In the genomic region with DNA sequence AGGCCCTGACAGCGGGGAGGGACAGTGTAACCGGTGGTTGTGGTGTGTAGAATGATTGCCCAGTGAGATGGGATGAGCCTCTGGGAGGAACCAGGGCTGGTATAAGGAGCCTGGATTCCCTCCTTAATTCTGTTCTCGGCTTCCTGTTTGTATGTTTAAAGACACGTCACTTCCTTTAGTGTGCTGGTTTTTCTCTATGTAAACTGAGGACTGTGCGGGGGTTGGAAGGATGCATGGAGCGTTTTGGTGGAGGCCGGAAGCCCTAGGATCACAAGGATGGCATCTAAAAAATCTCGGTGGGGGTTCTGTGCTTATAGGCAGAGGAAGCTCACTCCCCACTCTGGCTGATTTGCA, we compare ENCODE assay signal across 8 cellular contexts. TPM values are rescaled to one million over a fixed set of nuclear protein-coding genes. Genes with fewer than 3 reads are reported as not detected.
DNase-seq lines count a peak whose midpoint lies in the region; ATAC-seq, FAIRE-seq and TF ChIP-seq lines count a peak whose summit lies in the region.

No MANE protein-coding gene starts in this region.

- TF ChIP-seq CTCF in AG10803 (conservative IDR thresholded peaks at IDR 0.05; ENCODE audit: low read length) (no peak), RWPE2 (IDR thresholded peaks at IDR 0.05; ENCODE audit: poor library complexity, severe bottlenecking) (no peak), H1 (IDR thresholded peaks at IDR 0.05; ENCODE audit: control extremely low read depth in 1 of 3, insufficient read depth in 1 of 3, low read depth in 1 of 3, low read length in 3 of 3) (no peak)

- H4K91ac ChIP-seq in H1 (replicated peaks; ENCODE audit: insufficient read length, low read length): no peak overlapping the region

- no peak for TF ChIP-seq RAD21 in H1 (IDR thresholded peaks at IDR 0.05 in 1 of 2, conservative IDR thresholded peaks at IDR 0.05 in 1 of 2; ENCODE audit: low read depth in 2 of 2, low read length in 2 of 2)

- H3K9me3 ChIP-seq in RWPE2 (ENCODE audit: severe bottlenecking) (no peaks in the 10 kb centered on the region), H1 (ENCODE audit: insufficient read depth in 2 of 2, low read depth in 1 of 2, low read length in 1 of 2) (no peaks in the 10 kb centered on the region)

- H3K23ac ChIP-seq in H1 (ENCODE audit: insufficient read length): no peak overlapping the region

- H3K79me2 ChIP-seq in H1 (ENCODE audit: control insufficient read depth in 1 of 2, insufficient read depth in 2 of 2, low read length in 2 of 2): peaks cover 52 to 60% of the 10 kb centered on the region in 2 experiments

- no peak for FAIRE-seq in H1 (lab: Jason Lieb, UNC)

- H3K4me2 ChIP-seq in H1 (ENCODE audit: insufficient read depth in 1 of 2, low read depth in 2 of 2, low read length in 2 of 2): peak overlapping the region; percentile 94 to 99

- TF ChIP-seq EP300 in H1 (IDR thresholded peaks at IDR 0.05; ENCODE audit: borderline replicate concordance in 1 of 2, low read depth in 2 of 2, low read length in 2 of 2): no peak

- no peak overlapping the region for H2AK5ac ChIP-seq in H1 (ENCODE audit: low read depth, low read length)

- H3K4me1 Mint-ChIP-seq in natural killer cell treated with Interleukin-12 subunit alpha and Interleukin-12 subunit beta and Interleukin-15 and Interleukin-18, amount 100 ng/mL, for 72 hours (ENCODE audit: low read depth in 2 of 2): peaks cover 52 to 57% of the 10 kb centered on the region in 2 donors

- ATAC-seq in GM21619 (IDR thresholded peaks at IDR 0.05; ENCODE audit: unreplicated experiment) (peak; percentile 7), RWPE2 (ENCODE audit: low read depth) (peak; percentile 33), GM18907 (IDR thresholded peaks at IDR 0.05; ENCODE audit: unreplicated experiment) (no peak)
- ATAC-seq in natural killer cell treated with Interleukin-12 subunit alpha and Interleukin-12 subunit beta and Interleukin-15 and Interleukin-18, amount 100 ng/mL, for 72 hours: peak in 1 of 2 donors; percentile 2

- no peak overlapping the region for H4K5ac ChIP-seq in H1 (ENCODE audit: insufficient read length, low read depth, low read length)

- H2AFZ ChIP-seq in H1 (ENCODE audit: low read length): no peak overlapping the region

- 37% methylated on average over 8 of the region's 8 CpGs; no CpG with 5 or more reads in 1 of the 2 experiments for WGBS in H1 (ENCODE audit: extremely low coverage in 1 of 2, insufficient coverage in 1 of 2, insufficient read length in 1 of 2, insufficient replicate concordance in 2 of 2, low coverage in 1 of 2, low lambda C conversion rate in 2 of 2, missing lambda C conversion rate in 1 of 2), 2 experiments

- H2BK15ac ChIP-seq in H1 (ENCODE audit: low read length): no peak overlapping the region

- no peak for TF ChIP-seq POLR2A in H1 (IDR thresholded peaks at IDR 0.05; ENCODE audit: control extremely low read depth in 1 of 2, low read depth in 2 of 2, low read length in 2 of 2)

- peak; percentile 83 for DNase-seq in AG10803 (ENCODE audit: low read depth)
- no peak for DNase-seq in RWPE2 (ENCODE audit: low spot score)
- no peak for DNase-seq in H1 (ENCODE audit: low read depth in 1 of 2, low spot score in 2 of 2)
- DNase-seq in natural killer cell treated with Interleukin-12 subunit alpha and Interleukin-12 subunit beta and Interleukin-15 and Interleukin-18, amount 100 ng/mL, for 72 hours (ENCODE audit: low spot score): no peak
- no peak for DNase-seq in posterior cingulate gyrus
- DNase-seq in SKM-1 (lab: John Stamatoyannopoulos, UW; ENCODE audit: unreplicated experiment): no peak

- no peak overlapping the region for H3K4ac ChIP-seq in H1 (replicated peaks; ENCODE audit: insufficient read length, low read depth, low read length)

- POLR2A ChIA-PET in H1 (lab: Charles Lee; ENCODE audit: partially characterized antibody): interaction anchor here (0.5 to 8.4 kb wide), 5 partner anchors 12 to 681 kb away, joined by 3 to 95 read pairs (median 3); partner anchors contain the start of gene ASB6

- peak overlapping the region; percentile 71; the same call in 1 of the 2 replicates for H3K18ac ChIP-seq in H1 (ENCODE audit: extremely low read depth, low read length)

- H3K14ac ChIP-seq in H1 (ENCODE audit: insufficient read length): no peak overlapping the region

- 0 out of 2 replicates have a peak overlapping the region, but pooled peaks have one; percentile 75 for H2BK12ac ChIP-seq in H1 (ENCODE audit: low read depth, low read length)

- H3K4me3 Mint-ChIP-seq in natural killer cell treated with Interleukin-12 subunit alpha and Interleukin-12 subunit beta and Interleukin-15 and Interleukin-18, amount 100 ng/mL, for 72 hours: peak overlapping the region; percentile 92

- peaks cover 11% of the 10 kb centered on the region for H3K23me2 ChIP-seq in H1 (ENCODE audit: low read depth, low read length)

- H3K4me1 ChIP-seq in RWPE2 (ENCODE audit: insufficient read depth, poor library complexity, severe bottlenecking): peaks cover 18% of the 10 kb centered on the region
- H3K4me1 ChIP-seq in H1 (replicated peaks in 1 of 4; ENCODE audit: control insufficient read depth in 3 of 4, insufficient read depth in 4 of 4, low read length in 3 of 4): peaks cover 10 to 19% (median 13%) of the 10 kb centered on the region in 4 experiments

- H3K9ac ChIP-seq in H1 (replicated peaks in 1 of 4; ENCODE audit: extremely low read depth in 1 of 4, low read depth in 3 of 4, low read length in 3 of 4): peak overlapping the region; percentile 80 to 85 (median 82)

- H4K8ac ChIP-seq in H1 (ENCODE audit: extremely low read depth, insufficient read depth, low read length): no peak overlapping the region

- H3K9me3 Mint-ChIP-seq in natural killer cell treated with Interleukin-12 subunit alpha and Interleukin-12 subunit beta and Interleukin-15 and Interleukin-18, amount 100 ng/mL, for 72 hours: no peaks in the 10 kb centered on the region

- peak overlapping the region; percentile 88; the same call in 1 of the 2 replicates for H2BK5ac ChIP-seq in H1 (ENCODE audit: low read depth, low read length)

- H3K27ac Mint-ChIP-seq in natural killer cell treated with Interleukin-12 subunit alpha and Interleukin-12 subunit beta and Interleukin-15 and Interleukin-18, amount 100 ng/mL, for 72 hours: peak overlapping the region; percentile 80 to 83

- no peaks in the 10 kb centered on the region for H3K36me3 Mint-ChIP-seq in natural killer cell treated with Interleukin-12 subunit alpha and Interleukin-12 subunit beta and Interleukin-15 and Interleukin-18, amount 100 ng/mL, for 72 hours

- H3K27ac ChIP-seq in RWPE2 (ENCODE audit: poor library complexity, severe bottlenecking) (peak overlapping the region; percentile 61), H1 (ENCODE audit: low read depth, low read length) (0 out of 2 replicates have a peak overlapping the region, but pooled peaks have one; percentile 88)

- peaks cover 42 to 52% of the 10 kb centered on the region in 2 experiments for H4K20me1 ChIP-seq in H1 (replicated peaks in 1 of 2; ENCODE audit: control insufficient read depth in 1 of 2, insufficient read depth in 2 of 2, low read length in 2 of 2)

- no peak overlapping the region for H2BK20ac ChIP-seq in H1 (ENCODE audit: low read length)

- peaks cover 34% of the 10 kb centered on the region for H3K79me1 ChIP-seq in H1 (ENCODE audit: low read depth, low read length)

- intact Hi-C loops in posterior cingulate gyrus (cut with DNase I): no loop called here

- CTCF ChIA-PET in H1 (lab: Charles Lee; ENCODE audit: partially characterized antibody): interaction anchor here (0.8 to 8.1 kb wide), 9 partner anchors 12 to 495 kb away, joined by 3 to 104 read pairs (median 4); no protein-coding TSS in a partner anchor

- peaks cover 0 to 6% of the 10 kb centered on the region in 2 donors for H3K27me3 Mint-ChIP-seq in natural killer cell treated with Interleukin-12 subunit alpha and Interleukin-12 subunit beta and Interleukin-15 and Interleukin-18, amount 100 ng/mL, for 72 hours

- H3K4me3 ChIP-seq in AG10803 (ENCODE audit: low read length): peak overlapping the region; percentile 94
- peak overlapping the region; percentile 82 for H3K4me3 ChIP-seq in RWPE2 (ENCODE audit: severe bottlenecking)
- peak overlapping the region; percentile 78 to 92 (median 83) for H3K4me3 ChIP-seq in H1 (ENCODE audit: extremely low read depth in 1 of 4, insufficient read depth in 2 of 4, low read depth in 3 of 4, low read length in 4 of 4)

- H3K27me3 ChIP-seq in RWPE2 (ENCODE audit: insufficient read depth, poor library complexity, severe bottlenecking) (no peaks in the 10 kb centered on the region), H1 (replicated peaks in 1 of 4; ENCODE audit: control insufficient read depth in 3 of 4, extremely low read depth in 1 of 4, insufficient read depth in 3 of 4, low read length in 3 of 4) (peaks cover 0 to 1% (median under 1%) of the 10 kb centered on the region in 4 experiments; a peak in 2 of 7 replicates)

- H3K36me3 ChIP-seq in RWPE2 (ENCODE audit: low read depth) (peaks cover 23% of the 10 kb centered on the region), H1 (ENCODE audit: control insufficient read depth in 2 of 4, insufficient read depth in 4 of 4, low read length in 3 of 4) (peaks cover 0 to 5% (median 0%) of the 10 kb centered on the region in 4 experiments; a peak in 2 of 8 replicates)

- no peak overlapping the region for H3K56ac ChIP-seq in H1 (replicated peaks; ENCODE audit: insufficient read length, low read depth, low read length)

- H2BK120ac ChIP-seq in H1 (replicated peaks; ENCODE audit: low read depth, low read length): no peak overlapping the region

RNA-seq across cellular contexts. Expression of gene NTMT1, which starts 1.0 kb away (rescaled TPM):
- 66.1 and 70.2 TPM in 2 replicates for total RNA-seq in H1 (2021; fragmentation: NEBNext Ultra II Directional; extraction: Animal tissue kit (Norgen Biotek cat#: 25700))
- 66.8 and 72.0 TPM in 2 replicates for polyA plus RNA-seq in H1 (2011; rRNA removed)
- polyA plus RNA-seq in H1 (2011; cell fraction: cytosol; rRNA removed): 74.2 TPM
- polyA plus RNA-seq in H1 (2011; cell fraction: nucleus; rRNA removed): 49.9 TPM
- polyA plus RNA-seq in H1 (2012, experiment 1 of 2): 50.4 to 65.9 TPM (median 63.1 TPM) in 4 replicates
- 54.6 TPM for polyA plus RNA-seq in H1 (2012, experiment 2 of 2)
- 37.6 TPM for polyA plus RNA-seq in H1 (2013, experiment 1 of 2)
- 37.1 TPM for polyA plus RNA-seq in H1 (2013, experiment 2 of 2)
- 27.6 and 39.4 TPM in 2 replicates for polyA minus RNA-seq in H1 (2011; rRNA and poly(A)+ RNA removed)
- 13.7 TPM for polyA minus RNA-seq in H1 (2011; cell fraction: cytosol; rRNA and poly(A)+ RNA removed)
- polyA minus RNA-seq in H1 (2011; cell fraction: nucleus; rRNA and poly(A)+ RNA removed): 22.0 TPM
- 10 to 100 TPM; 28.9 to 63.1 TPM for total RNA-seq in natural killer cell treated with Interleukin-12 subunit alpha and Interleukin-12 subunit beta and Interleukin-15 and Interleukin-18, amount 100 ng/mL, for 72 hours

RNA-seq across cellular contexts. Expression of gene C9orf50, which starts 6.0 kb away (rescaled TPM):
- not detected in 2 replicates for total RNA-seq in H1 (2021; fragmentation: NEBNext Ultra II Directional; extraction: Animal tissue kit (Norgen Biotek cat#: 25700))
- not detected in 2 replicates for polyA plus RNA-seq in H1 (2011; rRNA removed)
- not detected for polyA plus RNA-seq in H1 (2011; cell fraction: cytosol; rRNA removed)
- 0.17 TPM for polyA plus RNA-seq in H1 (2011; cell fraction: nucleus; rRNA removed)
- not detected in 4 replicates for polyA plus RNA-seq in H1 (2012, experiment 1 of 2)
- not detected for polyA plus RNA-seq in H1 (2012, experiment 2 of 2)
- polyA plus RNA-seq in H1 (2013, experiment 1 of 2): not detected
- not detected for polyA plus RNA-seq in H1 (2013, experiment 2 of 2)
- not detected in 2 replicates for polyA minus RNA-seq in H1 (2011; rRNA and poly(A)+ RNA removed)
- polyA minus RNA-seq in H1 (2011; cell fraction: cytosol; rRNA and poly(A)+ RNA removed): not detected
- polyA minus RNA-seq in H1 (2011; cell fraction: nucleus; rRNA and poly(A)+ RNA removed): 0.40 TPM
- not detected for total RNA-seq in natural killer cell treated with Interleukin-12 subunit alpha and Interleukin-12 subunit beta and Interleukin-15 and Interleukin-18, amount 100 ng/mL, for 72 hours

RNA-seq across cellular contexts. Expression of gene ASB6, which starts 15.0 kb away (rescaled TPM):
- 17.3 TPM in 2 replicates for total RNA-seq in H1 (2021; fragmentation: NEBNext Ultra II Directional; extraction: Animal tissue kit (Norgen Biotek cat#: 25700))
- polyA plus RNA-seq in H1 (2011; rRNA removed): 14.0 and 19.7 TPM in 2 replicates
- polyA plus RNA-seq in H1 (2011; cell fraction: cytosol; rRNA removed): 16.1 TPM
- 28.1 TPM for polyA plus RNA-seq in H1 (2011; cell fraction: nucleus; rRNA removed)
- polyA plus RNA-seq in H1 (2012, experiment 1 of 2): 9.6 to 16.5 TPM (median 14.9 TPM) in 4 replicates
- 14.4 TPM for polyA plus RNA-seq in H1 (2012, experiment 2 of 2)
- 12.1 TPM for polyA plus RNA-seq in H1 (2013, experiment 1 of 2)
- polyA plus RNA-seq in H1 (2013, experiment 2 of 2): 12.0 TPM
- 8.4 and 11.0 TPM in 2 replicates for polyA minus RNA-seq in H1 (2011; rRNA and poly(A)+ RNA removed)
- polyA minus RNA-seq in H1 (2011; cell fraction: cytosol; rRNA and poly(A)+ RNA removed): 7.3 TPM
- polyA minus RNA-seq in H1 (2011; cell fraction: nucleus; rRNA and poly(A)+ RNA removed): 9.7 TPM
- total RNA-seq in natural killer cell treated with Interleukin-12 subunit alpha and Interleukin-12 subunit beta and Interleukin-15 and Interleukin-18, amount 100 ng/mL, for 72 hours: 10 to 100 TPM; 31.0 to 42.5 TPM

RNA-seq across cellular contexts. Expression of gene PRRX2, which starts 38.5 kb away (rescaled TPM):
- 5.8 and 7.1 TPM in 2 replicates for total RNA-seq in H1 (2021; fragmentation: NEBNext Ultra II Directional; extraction: Animal tissue kit (Norgen Biotek cat#: 25700))
- polyA plus RNA-seq in H1 (2011; rRNA removed): 9.2 and 10.9 TPM in 2 replicates
- polyA plus RNA-seq in H1 (2011; cell fraction: cytosol; rRNA removed): 6.7 TPM
- 5.3 TPM for polyA plus RNA-seq in H1 (2011; cell fraction: nucleus; rRNA removed)
- polyA plus RNA-seq in H1 (2012, experiment 1 of 2): 1.6 to 5.6 TPM (median 4.0 TPM) in 4 replicates
- polyA plus RNA-seq in H1 (2012, experiment 2 of 2): 5.6 TPM
- polyA plus RNA-seq in H1 (2013, experiment 1 of 2): 7.2 TPM
- polyA plus RNA-seq in H1 (2013, experiment 2 of 2): 7.7 TPM
- polyA minus RNA-seq in H1 (2011; rRNA and poly(A)+ RNA removed): 0.46 and 0.57 TPM in 2 replicates
- 2.1 TPM for polyA minus RNA-seq in H1 (2011; cell fraction: cytosol; rRNA and poly(A)+ RNA removed)
- 1.3 TPM for polyA minus RNA-seq in H1 (2011; cell fraction: nucleus; rRNA and poly(A)+ RNA removed)
- not detected for total RNA-seq in natural killer cell treated with Interleukin-12 subunit alpha and Interleukin-12 subunit beta and Interleukin-15 and Interleukin-18, amount 100 ng/mL, for 72 hours
